Comparison of ENCODE assay signal across 7 cellular contexts in the genomic region with DNA sequence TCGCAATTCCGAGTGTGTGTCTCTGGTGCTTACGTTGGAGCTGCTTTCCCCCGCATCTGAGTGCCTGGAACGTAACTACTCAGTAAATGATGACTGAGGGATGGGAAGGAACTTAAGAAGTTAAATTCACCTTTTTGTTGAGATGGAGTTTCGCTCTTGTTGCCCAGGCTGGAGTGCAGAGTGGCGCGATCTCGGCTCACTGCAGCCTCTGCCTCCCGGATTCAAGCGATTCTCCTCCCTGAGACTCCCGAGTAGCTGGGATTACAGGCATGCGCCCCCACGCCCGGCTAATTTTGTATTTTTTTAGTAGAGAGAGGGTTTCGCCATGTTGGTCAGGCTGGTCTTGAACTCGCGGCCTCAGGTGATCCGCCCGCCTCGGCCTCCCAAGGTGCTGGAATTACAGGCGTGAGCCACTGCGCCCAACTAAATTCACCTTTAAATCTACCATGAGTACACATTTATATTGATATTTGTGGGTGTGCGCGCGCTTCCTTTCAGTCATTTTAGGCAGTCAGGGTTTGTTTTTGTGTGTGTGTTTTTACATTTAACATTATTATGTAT. TPM values are rescaled to one million over a fixed set of nuclear protein-coding genes. Genes with fewer than 3 reads are reported as not detected.
DNase-seq lines count a peak whose midpoint lies in the region; ATAC-seq lines count a peak whose summit lies in the region.

No MANE protein-coding gene starts in this region.

- H3K4me1 ChIP-seq in iPS-20b (ENCODE audit: insufficient read depth, low read length): no peaks in the 10 kb centered on the region
- peaks cover 10% of the 10 kb centered on the region for H3K4me1 ChIP-seq in stomach smooth muscle (ENCODE audit: control insufficient read depth, insufficient read depth, low read length)

- H3K36me3 ChIP-seq in iPS-20b (ENCODE audit: insufficient read depth, low read depth, low read length) (peaks cover 37% of the 10 kb centered on the region), stomach smooth muscle (ENCODE audit: control insufficient read depth in 2 of 2, insufficient read depth in 2 of 2, low read length in 2 of 2) (peaks cover 10 to 18% of the 10 kb centered on the region in 2 donors)

- H3K9ac ChIP-seq in iPS-20b (ENCODE audit: low read depth, low read length) (peak overlapping the region; percentile 99), stomach smooth muscle (ENCODE audit: low read length in 2 of 2) (peak overlapping the region; percentile 100)

- ATAC-seq in HG03565 (IDR thresholded peaks at IDR 0.05; ENCODE audit: unreplicated experiment): peak; percentile 8
- ATAC-seq in activated naive CD4-positive, alpha-beta T cell treated with anti-CD3 and anti-CD28 coated beads, Interleukin-2, amount 50 U/mL, for 72 hours: no peak
- ATAC-seq in GM19467 (IDR thresholded peaks at IDR 0.05; ENCODE audit: unreplicated experiment): no peak

- H3K36me3 Mint-ChIP-seq in activated naive CD4-positive, alpha-beta T cell treated with anti-CD3 and anti-CD28 coated beads, Interleukin-2, amount 50 U/mL, for 72 hours: peaks cover 18 to 35% of the 10 kb centered on the region in 2 donors

- H3K27ac Mint-ChIP-seq in activated naive CD4-positive, alpha-beta T cell treated with anti-CD3 and anti-CD28 coated beads, Interleukin-2, amount 50 U/mL, for 72 hours: peak overlapping the region; percentile 96 to 99

- no peak for DNase-seq in activated naive CD4-positive, alpha-beta T cell treated with anti-CD3 and anti-CD28 coated beads, Interleukin-2, amount 50 U/mL, for 72 hours (ENCODE audit: low spot score in 2 of 2)
- DNase-seq in SHP77 treated with DMSO at 0.1 percent for 48 hours (lab: John Stamatoyannopoulos, UW) (no peak), inferior parietal cortex (ENCODE audit: extremely low spot score) (no peak)

- no peaks in the 10 kb centered on the region for H3K27me3 ChIP-seq in iPS-20b (ENCODE audit: insufficient read depth, low read length)
- no peaks in the 10 kb centered on the region for H3K27me3 ChIP-seq in stomach smooth muscle (ENCODE audit: control insufficient read depth in 1 of 2, insufficient read depth in 2 of 2, low read length in 2 of 2)

- H3K9me3 ChIP-seq in iPS-20b (ENCODE audit: insufficient read depth, low read depth, low read length) (no peaks in the 10 kb centered on the region), stomach smooth muscle (ENCODE audit: control insufficient read depth in 2 of 2, low read length in 2 of 2) (no peaks in the 10 kb centered on the region)

- H3K27ac ChIP-seq in iPS-20b (ENCODE audit: low read length): peak overlapping the region; percentile 93
- peak overlapping the region; percentile 98 for H3K27ac ChIP-seq in stomach smooth muscle (ENCODE audit: low read length)

- no peaks in the 10 kb centered on the region for H3K9me3 Mint-ChIP-seq in activated naive CD4-positive, alpha-beta T cell treated with anti-CD3 and anti-CD28 coated beads, Interleukin-2, amount 50 U/mL, for 72 hours

- H3K4me3 ChIP-seq in iPS-20b (ENCODE audit: low read length): peak overlapping the region; percentile 100
- peak overlapping the region; percentile 96 to 99 for H3K4me3 ChIP-seq in stomach smooth muscle (ENCODE audit: low read length in 2 of 2)

RNA-seq across cellular contexts. Expression of gene NDUFS5, which starts 0.9 kb away (rescaled TPM):
- 100 to 1,000 TPM; 153 to 211 TPM for total RNA-seq in activated naive CD4-positive, alpha-beta T cell treated with anti-CD3 and anti-CD28 coated beads, Interleukin-2, amount 50 U/mL, for 72 hours

RNA-seq across cellular contexts. Expression of gene AKIRIN1, which starts 36.0 kb away (rescaled TPM):
- total RNA-seq in activated naive CD4-positive, alpha-beta T cell treated with anti-CD3 and anti-CD28 coated beads, Interleukin-2, amount 50 U/mL, for 72 hours: 10 to 100 TPM; 45.8 to 93.6 TPM
